ENCODE assay signal across 13 cellular contexts in genomic region chr6:16333580-16333979, GRCh38.
DNase-seq lines count a peak whose midpoint lies in the region; ATAC-seq and TF ChIP-seq lines count a peak whose summit lies in the region.
"Had no signal": no experiment of that assay in that cellular context is flagged by ENCODE, and none has a peak within 500 bp of the region (broad histone marks: within the 10 kb centered on the region; RNA-seq: fewer than 3 reads in every experiment).

No MANE protein-coding gene starts in this region.

- peak overlapping the region; percentile 42; the same call in 1 of the 2 replicates for H2BK120ac ChIP-seq in IMR-90 (ENCODE audit: low read depth, low read length)

- H3K36me3 ChIP-seq in IMR-90 (ENCODE audit: control insufficient read depth, insufficient read depth, low read length) (0 out of 2 replicates have a peak, but pooled peaks cover 2% of the 10 kb centered on the region), Caco-2 (ENCODE audit: control insufficient read depth, insufficient read depth, low read length) (no peaks in the 10 kb centered on the region; the same call in 1 of the 2 replicates), HAP-1 (replicated peaks) (no peaks in the 10 kb centered on the region)

- H3K14ac ChIP-seq in IMR-90 (replicated peaks; ENCODE audit: low read depth, low read length) = no peak overlapping the region

- in situ Hi-C loops in IMR-90 (cut with MboI; ENCODE audit: low sequenced_read_pairs) = loop anchor here (5.0 to 10.0 kb wide), 3 partner anchors 429 to 754 kb away; partner anchors contain the start of gene ATXN1
- in situ Hi-C loops in astrocyte of the spinal cord (cut with HindIII; ENCODE audit: low sequenced_read_pairs) = no loop called here
- in situ Hi-C loops in HAP-1 (cut with MboI; ENCODE audit: low sequenced_read_pairs) = loop anchor here (10.0 kb wide), 2 partner anchors 431 to 631 kb away; partner anchors contain the start of gene ATXN1

- H3K4ac ChIP-seq in IMR-90 (ENCODE audit: low read depth, low read length) = peak overlapping the region; percentile 42

- H4K5ac ChIP-seq in IMR-90 (ENCODE audit: low read depth, low read length) = no peak overlapping the region

- H3K27me3 Mint-ChIP-seq in Caco-2 (ENCODE audit: insufficient read depth, unreplicated experiment) = no peaks in the 10 kb centered on the region
- H3K27me3 Mint-ChIP-seq: activated CD4-positive, alpha-beta memory T cell treated with anti-CD3 and anti-CD28 coated beads, Interleukin-2, amount 10 ng/mL, durations not matched to agents 7 days and 5 days; stimulated activated naive B cell treated with anti-CD40 and anti-IgM and Interleukin-4, amounts not matched to agents 10 μg/mL and 1 μg/mL and 100 μg/mL, for 72 hours had no signal

- CTCF ChIA-PET in IMR-90 (lab: Yijun Ruan, JAX) = interaction anchor here (0.6 to 1.2 kb wide), 4 partner anchors 11 to 413 kb away, joined by 3 to 4 read pairs (median 4); no protein-coding TSS in a partner anchor
- CTCF ChIA-PET in Caco-2 (lab: Charles Lee) = interaction anchor here (0.6 kb wide), 1 partner anchor 440 kb away, joined by 7 read pairs; no protein-coding TSS in a partner anchor

- H3K4me2 ChIP-seq in IMR-90 (ENCODE audit: low read depth, low read length) = no peak overlapping the region

- BruUV-seq in IMR-90 (replicated peaks; lab: Mats Ljungman, UMichigan) (no TSS peak), Caco-2 (replicated peaks; lab: Mats Ljungman, UMichigan) (no TSS peak)

- H3K27me3 ChIP-seq in IMR-90 (ENCODE audit: control insufficient read depth, insufficient read depth, low read length) = no peaks in the 10 kb centered on the region
- H3K27me3 ChIP-seq in Caco-2 (replicated peaks; ENCODE audit: control insufficient read depth, insufficient read depth, low read length) = no peaks in the 10 kb centered on the region
- H3K27me3 ChIP-seq in HAP-1 (ENCODE audit: low read depth) = no peaks in the 10 kb centered on the region

- H3K79me1 ChIP-seq in IMR-90 (ENCODE audit: low read depth in 1 of 2, low read length in 2 of 2) = peaks cover 2 to 31% of the 10 kb centered on the region in 2 experiments; a peak in 3 of 4 replicates

- H2AFZ ChIP-seq in IMR-90 (replicated peaks; ENCODE audit: low read length, poor library complexity) = no peak overlapping the region

- H3K9me3 ChIP-seq in IMR-90 (ENCODE audit: control insufficient read depth, insufficient read depth, low read length) = no peaks in the 10 kb centered on the region
- H3K9me3 ChIP-seq in Caco-2 = no peaks in the 10 kb centered on the region
- no peaks in the 10 kb centered on the region for H3K9me3 ChIP-seq in HAP-1

- POLR2A ChIA-PET in IMR-90 (lab: Charles Lee; ENCODE audit: unreplicated experiment) (no interaction called here), Caco-2 (lab: Charles Lee) (no interaction called here)

- TF ChIP-seq CTCF in IMR-90 (conservative IDR thresholded peaks at IDR 0.05; ENCODE audit: low read depth, low read length) (no peak), astrocyte of the spinal cord (IDR thresholded peaks at IDR 0.05; ENCODE audit: low read depth, low read length) (no peak), Caco-2 (IDR thresholded peaks at IDR 0.05; ENCODE audit: insufficient read depth in 1 of 2, low read depth in 1 of 2, low read length in 1 of 2, severe bottlenecking in 1 of 2, unreplicated experiment in 1 of 2) (no peak)

- H3K23ac ChIP-seq in IMR-90 (ENCODE audit: low read depth, low read length) = no peak overlapping the region; the same call in 1 of the 2 replicates

- H3K56ac ChIP-seq in IMR-90 (ENCODE audit: extremely low read depth, insufficient read depth, low read length) = no peak overlapping the region

- peaks cover 6% of the 10 kb centered on the region for H3K4me1 Mint-ChIP-seq in Caco-2 (ENCODE audit: low read depth, unreplicated experiment)

- H4K20me1 ChIP-seq in IMR-90 (ENCODE audit: insufficient read depth, low read length) = peaks cover 4% of the 10 kb centered on the region; the same call in 1 of the 2 replicates

- peak overlapping the region; percentile 54; the same call in 1 of the 2 replicates for H4K91ac ChIP-seq in IMR-90 (ENCODE audit: insufficient read depth, low read depth, low read length)

- H3K4me3 ChIP-seq in IMR-90 (ENCODE audit: insufficient read depth, low read depth, low read length) (no peak overlapping the region), astrocyte of the spinal cord (ENCODE audit: low read depth, low read length) (no peak overlapping the region), Caco-2 (ENCODE audit: low read depth, low read length) (no peak overlapping the region), HAP-1 (no peak overlapping the region)

- peaks cover 20% of the 10 kb centered on the region for H3K4me1 ChIP-seq in IMR-90 (ENCODE audit: control insufficient read depth, insufficient read depth, low read length)
- peaks cover 6% of the 10 kb centered on the region for H3K4me1 ChIP-seq in Caco-2
- peaks cover 6% of the 10 kb centered on the region for H3K4me1 ChIP-seq in HAP-1

- dilution Hi-C loops in IMR-90 (cut with HindIII; ENCODE audit: low sequenced_read_pairs, unreplicated experiment) = no loop called here

- no peak overlapping the region for H3K9ac ChIP-seq in IMR-90 (ENCODE audit: low read depth, low read length)

- peak; percentile 52 for DNase-seq in A172 (ENCODE audit: low spot score)
- peak; percentile 60 for DNase-seq in IMR-90
- DNase-seq in astrocyte of the spinal cord (ENCODE audit: low read depth, low spot score) = peak; percentile 64
- DNase-seq in left lobe of liver (ENCODE audit: low spot score) = peak; percentile 56
- no peak for DNase-seq in Caco-2
- DNase-seq in cerebellar cortex (ENCODE audit: low spot score) = no peak
- DNase-seq in hippocampal formation (lab: John Stamatoyannopoulos, UW) = no peak
- DNase-seq in HAP-1 (ENCODE audit: low spot score in 2 of 2) = no peak
- DNase-seq: activated CD4-positive, alpha-beta memory T cell treated with anti-CD3 and anti-CD28 coated beads, Interleukin-2, amount 10 ng/mL, durations not matched to agents 7 days and 5 days; AML-193; stimulated activated naive B cell treated with anti-CD40 and anti-IgM and Interleukin-4, amounts not matched to agents 10 μg/mL and 1 μg/mL and 100 μg/mL, for 72 hours had no signal

- no peak overlapping the region for H2BK5ac ChIP-seq in IMR-90 (ENCODE audit: low read depth, low read length, poor library complexity, severe bottlenecking)

- no CpG with 5 or more reads among the region's 3 CpGs for WGBS in IMR-90 (ENCODE audit: extremely low coverage in 2 of 2, insufficient read length in 1 of 2), 2 experiments

- no peak overlapping the region for H3K27ac ChIP-seq in IMR-90 (ENCODE audit: insufficient read depth, low read length)

- H2BK15ac ChIP-seq in IMR-90 (ENCODE audit: low read depth, low read length) = peak overlapping the region; percentile 60; the same call in 1 of the 3 replicates

- no peak for TF ChIP-seq POLR2A in IMR-90 (IDR thresholded peaks at IDR 0.05; ENCODE audit: low read depth, low read length)

- H3K9me3 Mint-ChIP-seq in Caco-2 (ENCODE audit: unreplicated experiment) = no peaks in the 10 kb centered on the region
- H3K9me3 Mint-ChIP-seq: activated CD4-positive, alpha-beta memory T cell treated with anti-CD3 and anti-CD28 coated beads, Interleukin-2, amount 10 ng/mL, durations not matched to agents 7 days and 5 days; activated naive CD4-positive, alpha-beta T cell treated with anti-CD3 and anti-CD28 coated beads, Interleukin-2, amount 50 U/mL, for 72 hours; neural crest cell; stimulated activated naive B cell treated with anti-CD40 and anti-IgM and Interleukin-4, amounts not matched to agents 10 μg/mL and 1 μg/mL and 100 μg/mL, for 72 hours had no signal

- H3K27ac Mint-ChIP-seq in Caco-2 (ENCODE audit: unreplicated experiment) = no peak overlapping the region
- H3K27ac Mint-ChIP-seq: activated CD4-positive, alpha-beta memory T cell treated with anti-CD3 and anti-CD28 coated beads, Interleukin-2, amount 10 ng/mL, durations not matched to agents 7 days and 5 days; activated naive CD4-positive, alpha-beta T cell treated with anti-CD3 and anti-CD28 coated beads, Interleukin-2, amount 50 U/mL, for 72 hours; stimulated activated naive B cell treated with anti-CD40 and anti-IgM and Interleukin-4, amounts not matched to agents 10 μg/mL and 1 μg/mL and 100 μg/mL, for 72 hours had no signal

- peak overlapping the region; percentile 80 for H2AK5ac ChIP-seq in IMR-90 (ENCODE audit: low read depth, low read length)

- H2BK20ac ChIP-seq in IMR-90 (ENCODE audit: low read depth, low read length) = 0 out of 2 replicates have a peak overlapping the region, but pooled peaks have one; percentile 52

- no peaks in the 10 kb centered on the region for H3K36me3 Mint-ChIP-seq in Caco-2 (ENCODE audit: insufficient read depth, unreplicated experiment)
- H3K36me3 Mint-ChIP-seq: activated naive CD4-positive, alpha-beta T cell treated with anti-CD3 and anti-CD28 coated beads, Interleukin-2, amount 50 U/mL, for 72 hours had no signal

- intact Hi-C loops in IMR-90 (cut with micrococcal nuclease) = loop anchor here (2.0 to 10.0 kb wide), 7 partner anchors 75 to 753 kb away; no protein-coding TSS in a partner anchor
- intact Hi-C loops in Caco-2 (cut with micrococcal nuclease; ENCODE audit: unreplicated experiment) = loop anchor here (2.0 kb wide), 1 partner anchor 429 kb away; no protein-coding TSS in a partner anchor

- H3K4me3 Mint-ChIP-seq in Caco-2 (ENCODE audit: unreplicated experiment) = no peak overlapping the region
- H3K4me3 Mint-ChIP-seq: activated CD4-positive, alpha-beta memory T cell treated with anti-CD3 and anti-CD28 coated beads, Interleukin-2, amount 10 ng/mL, durations not matched to agents 7 days and 5 days; neural crest cell; stimulated activated naive B cell treated with anti-CD40 and anti-IgM and Interleukin-4, amounts not matched to agents 10 μg/mL and 1 μg/mL and 100 μg/mL, for 72 hours had no signal

- H4K8ac ChIP-seq in IMR-90 (ENCODE audit: low read depth in 2 of 2, low read length in 2 of 2) = 0 out of 4 replicates have a peak overlapping the region, but pooled peaks of 1 of the 2 experiments have one; percentile 7

- H3K9me1 ChIP-seq in IMR-90 (ENCODE audit: insufficient read depth, low read length) = peaks cover 31% of the 10 kb centered on the region

- no peak overlapping the region for H2AK9ac ChIP-seq in IMR-90 (replicated peaks; ENCODE audit: low read depth, low read length, poor library complexity)

- TF ChIP-seq RAD21 in IMR-90 (IDR thresholded peaks at IDR 0.05; ENCODE audit: low read length) = no peak

- ATAC-seq in IMR-90 (ENCODE audit: low read depth) (no peak), left lobe of liver (peak; percentile 67)
- ATAC-seq: activated naive CD4-positive, alpha-beta T cell treated with anti-CD3 and anti-CD28 coated beads, Interleukin-2, amount 50 U/mL, for 72 hours; stimulated activated naive B cell treated with anti-CD40 and anti-IgM and Interleukin-4, amounts not matched to agents 10 μg/mL and 1 μg/mL and 100 μg/mL, for 72 hours had no signal

- no peak overlapping the region for H3K18ac ChIP-seq in IMR-90 (ENCODE audit: low read depth, low read length)

TF ChIP-seq in IMR-90, 13 proteins besides CTCF, POLR2A, EP300 and RAD21:
- peak; percentile 91 for TF ChIP-seq MAFK (IDR thresholded peaks at IDR 0.05; ENCODE audit: low read depth, low read length)
- TF ChIP-seq NFE2L2 (IDR thresholded peaks at IDR 0.05; ENCODE audit: low read depth, low read length) = peak; percentile 73; the same call in 1 of the 2 replicates
- TF ChIP-seq MXI1 (IDR thresholded peaks at IDR 0.05; ENCODE audit: borderline replicate concordance, low read depth, low read length) = no peak
TF ChIP-seq in IMR-90: peak in this region for 2.

Comparison
In these comparisons a context has a peak if more than half of its experiments do, and no peak if none do; other contexts are left out.
1. DNase-seq: peak in A172 (single experiment), IMR-90 (single experiment), astrocyte of the spinal cord (single experiment) and left lobe of liver (single experiment); none in Caco-2 (0 of 2), cerebellar cortex (single experiment), hippocampal formation (0 of 2) and HAP-1 (0 of 2).